In the genomic region with DNA sequence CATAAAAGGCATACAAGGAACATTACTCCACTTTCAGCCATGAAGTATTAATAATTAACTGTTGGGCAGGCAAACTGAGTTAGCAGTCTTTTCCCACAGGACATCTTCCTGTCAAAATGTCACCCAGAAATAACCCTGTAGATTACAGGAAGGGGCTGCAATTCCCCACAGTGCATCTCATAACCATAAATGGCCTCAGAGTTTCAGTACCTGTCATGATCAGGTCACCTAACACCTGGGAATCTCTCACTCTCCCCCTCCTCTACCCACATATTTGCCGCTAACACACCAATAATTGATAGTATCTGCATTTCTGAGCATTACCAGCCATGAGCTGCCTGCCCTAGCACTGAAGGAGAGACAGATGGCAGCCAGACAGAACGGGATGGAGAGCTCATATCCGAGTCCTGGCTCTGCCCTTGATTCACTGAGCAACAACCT, we compare ENCODE assay signal across 29 cellular contexts.
DNase-seq lines count a peak whose midpoint lies in the region; ATAC-seq and TF ChIP-seq lines count a peak whose summit lies in the region.
"Had no signal": no experiment of that assay in that cellular context is flagged by ENCODE, and none has a peak within 500 bp of the region (broad histone marks: within the 10 kb centered on the region; RNA-seq: fewer than 3 reads in every experiment).

No MANE protein-coding gene starts in this region.

- peaks cover 3 to 8% of the 10 kb centered on the region in 2 donors for H3K36me3 Mint-ChIP-seq in stimulated activated naive B cell treated with anti-CD40 and anti-IgM and Interleukin-4, amounts not matched to agents 10 μg/mL and 1 μg/mL and 100 μg/mL, for 72 hours
- H3K36me3 Mint-ChIP-seq: type B pancreatic cell, WTC11 had no signal

- peak; percentile 0 for DNase-seq in NCI-H748 (lab: John Stamatoyannopoulos, UW; ENCODE audit: unreplicated experiment)
- DNase-seq in NCI-H748 treated with DMSO at 0.1 percent for 48 hours (lab: John Stamatoyannopoulos, UW), result no peak
- DNase-seq in NCI-H69 (lab: John Stamatoyannopoulos, UW), result peak; percentile 16
- DNase-seq in kidney epithelial cell (ENCODE audit: low read depth), result peak; percentile 41
- DNase-seq in smooth muscle cell (lab: John Stamatoyannopoulos, UW; ENCODE audit: unreplicated experiment), result no peak
- DNase-seq in GM10266 (ENCODE audit: extremely low spot score), result no peak
- no peak for DNase-seq in stimulated activated naive B cell treated with anti-CD40 and anti-IgM and Interleukin-4, amounts not matched to agents 10 μg/mL and 1 μg/mL and 100 μg/mL, for 72 hours
- DNase-seq: 8988T; activated CD4-positive, alpha-beta memory T cell treated with anti-CD3 and anti-CD28 coated beads, Interleukin-2, amount 10 ng/mL, durations not matched to agents 7 days and 5 days; activated naive CD4-positive, alpha-beta T cell treated with Interleukin-2 at 50 U/mL for 16 hours; activated T-cell treated with anti-CD3 and anti-CD28 coated beads, Interleukin-2, amount 50 U/mL, for 1 hour; anterior cingulate cortex; DMS79; effector CD8-positive, alpha-beta T cell; GOT3; lower lobe of right lung; MV-4-11; NCI-H526 treated with DMSO at 0.1 percent for 48 hours; ovary; PC-9; stimulated activated CD4-positive, alpha-beta T cell treated with anti-CD3 and anti-CD28 coated beads, Interleukin-2, amount 100 ng/mL, for 48 hours; stimulated activated naive CD8-positive, alpha-beta T cell treated with anti-CD3 and anti-CD28 coated beads, Interleukin-15, amount 100 ng/mL, for 72 hours had no signal

- no peak for TF ChIP-seq CTCF in kidney epithelial cell (IDR thresholded peaks at IDR 0.05; ENCODE audit: insufficient read depth, low read length, poor library complexity, severe bottlenecking)
- TF ChIP-seq CTCF in smooth muscle cell (IDR thresholded peaks at IDR 0.05; ENCODE audit: borderline replicate concordance, insufficient read depth, poor library complexity, severe bottlenecking), result no peak
- TF ChIP-seq CTCF in GM10266 (IDR thresholded peaks at IDR 0.05; ENCODE audit: control insufficient read depth, insufficient read depth, low read depth, missing control alignments), result no peak

- no peaks in the 10 kb centered on the region for H3F3A ChIP-seq in smooth muscle cell (ENCODE audit: low read depth)

- H3K27me3 Mint-ChIP-seq in stimulated activated naive B cell treated with anti-CD40 and anti-IgM and Interleukin-4, amounts not matched to agents 10 μg/mL and 1 μg/mL and 100 μg/mL, for 72 hours, result no peaks in the 10 kb centered on the region
- H3K27me3 Mint-ChIP-seq: activated CD4-positive, alpha-beta memory T cell treated with anti-CD3 and anti-CD28 coated beads, Interleukin-2, amount 10 ng/mL, durations not matched to agents 7 days and 5 days; central memory CD8-positive, alpha-beta T cell; stimulated activated naive CD8-positive, alpha-beta T cell treated with anti-CD3 and anti-CD28 coated beads, Interleukin-15, amount 100 ng/mL, for 72 hours; type B pancreatic cell had no signal

- peaks cover 12% of the 10 kb centered on the region for H4K20me1 ChIP-seq in smooth muscle cell (ENCODE audit: low read depth)

- H3K4me1 ChIP-seq in smooth muscle cell (ENCODE audit: low read depth), result no peaks in the 10 kb centered on the region
- H3K4me1 ChIP-seq: lower lobe of right lung, SJSA1 had no signal

- H3K27ac Mint-ChIP-seq in stimulated activated naive B cell treated with anti-CD40 and anti-IgM and Interleukin-4, amounts not matched to agents 10 μg/mL and 1 μg/mL and 100 μg/mL, for 72 hours, result no peak overlapping the region
- H3K27ac Mint-ChIP-seq: activated CD4-positive, alpha-beta memory T cell treated with anti-CD3 and anti-CD28 coated beads, Interleukin-2, amount 10 ng/mL, durations not matched to agents 7 days and 5 days; stimulated activated naive CD8-positive, alpha-beta T cell treated with anti-CD3 and anti-CD28 coated beads, Interleukin-15, amount 100 ng/mL, for 72 hours; type B pancreatic cell; WTC11 had no signal

- peaks cover 0 to 4% of the 10 kb centered on the region in 2 donors for H3K9me3 Mint-ChIP-seq in stimulated activated naive B cell treated with anti-CD40 and anti-IgM and Interleukin-4, amounts not matched to agents 10 μg/mL and 1 μg/mL and 100 μg/mL, for 72 hours
- H3K9me3 Mint-ChIP-seq: activated CD4-positive, alpha-beta memory T cell treated with anti-CD3 and anti-CD28 coated beads, Interleukin-2, amount 10 ng/mL, durations not matched to agents 7 days and 5 days; central memory CD8-positive, alpha-beta T cell had no signal

- no peaks in the 10 kb centered on the region for H3K9me3 ChIP-seq in smooth muscle cell (replicated peaks; ENCODE audit: low read depth)
- H3K9me3 ChIP-seq: esophagus muscularis mucosa, lower lobe of right lung, ovary, SJSA1 had no signal

- H2AFZ ChIP-seq in smooth muscle cell (ENCODE audit: low read depth), result no peak overlapping the region
- H2AFZ ChIP-seq: PC-9 had no signal

- ATAC-seq in GM19035 (IDR thresholded peaks at IDR 0.05; ENCODE audit: unreplicated experiment), result no peak
- no peak for ATAC-seq in stimulated activated naive B cell treated with anti-CD40 and anti-IgM and Interleukin-4, amounts not matched to agents 10 μg/mL and 1 μg/mL and 100 μg/mL, for 72 hours (replicated peaks)
- ATAC-seq: lower lobe of right lung; stimulated activated naive CD8-positive, alpha-beta T cell treated with anti-CD3 and anti-CD28 coated beads, Interleukin-15, amount 100 ng/mL, for 72 hours; WTC11 had no signal

- no peak overlapping the region for H3K4me2 ChIP-seq in smooth muscle cell
- H3K4me2 ChIP-seq: KMS-11, PC-9 had no signal

- H3K27ac ChIP-seq in smooth muscle cell (ENCODE audit: low read depth), result no peak overlapping the region
- H3K27ac ChIP-seq: esophagus muscularis mucosa, KMS-11, lower lobe of right lung, ovary, PC-9, SJSA1 had no signal

- H3K4me3 ChIP-seq in kidney epithelial cell (ENCODE audit: low read depth, low read length) (no peak overlapping the region), smooth muscle cell (peak overlapping the region; percentile 8)
- H3K4me3 ChIP-seq: esophagus muscularis mucosa, lower lobe of right lung, ovary, PC-9, SJSA1 had no signal

- H3K4me3 Mint-ChIP-seq in stimulated activated naive B cell treated with anti-CD40 and anti-IgM and Interleukin-4, amounts not matched to agents 10 μg/mL and 1 μg/mL and 100 μg/mL, for 72 hours, result no peak overlapping the region
- H3K4me3 Mint-ChIP-seq: activated CD4-positive, alpha-beta memory T cell treated with anti-CD3 and anti-CD28 coated beads, Interleukin-2, amount 10 ng/mL, durations not matched to agents 7 days and 5 days; central memory CD8-positive, alpha-beta T cell; stimulated activated naive CD8-positive, alpha-beta T cell treated with anti-CD3 and anti-CD28 coated beads, Interleukin-15, amount 100 ng/mL, for 72 hours; type B pancreatic cell; WTC11 had no signal

- 88% methylated on average over 3 of the region's 3 CpGs for WGBS in smooth muscle cell (ENCODE audit: low lambda C conversion rate)

- H3K79me2 ChIP-seq in smooth muscle cell (ENCODE audit: low read depth), result no peaks in the 10 kb centered on the region

- H3K36me3 ChIP-seq in kidney epithelial cell (ENCODE audit: control insufficient read depth, insufficient read depth, low read length) (no peaks in the 10 kb centered on the region), smooth muscle cell (ENCODE audit: low read depth) (no peaks in the 10 kb centered on the region)
- H3K36me3 ChIP-seq: esophagus muscularis mucosa, lower lobe of right lung, ovary, SJSA1 had no signal

- H3K4me1 Mint-ChIP-seq in stimulated activated naive B cell treated with anti-CD40 and anti-IgM and Interleukin-4, amounts not matched to agents 10 μg/mL and 1 μg/mL and 100 μg/mL, for 72 hours, result peaks cover 0 to 14% of the 10 kb centered on the region in 2 donors
- H3K4me1 Mint-ChIP-seq: activated CD4-positive, alpha-beta memory T cell treated with anti-CD3 and anti-CD28 coated beads, Interleukin-2, amount 10 ng/mL, durations not matched to agents 7 days and 5 days; central memory CD8-positive, alpha-beta T cell; stimulated activated naive CD8-positive, alpha-beta T cell treated with anti-CD3 and anti-CD28 coated beads, Interleukin-15, amount 100 ng/mL, for 72 hours had no signal

- H3K27me3 ChIP-seq in kidney epithelial cell (ENCODE audit: control insufficient read depth, insufficient read depth, low read length) (no peaks in the 10 kb centered on the region), smooth muscle cell (ENCODE audit: low read depth) (no peaks in the 10 kb centered on the region)
- H3K27me3 ChIP-seq: esophagus muscularis mucosa, ovary, SJSA1 had no signal

- H3K9ac ChIP-seq in smooth muscle cell (ENCODE audit: low read depth), result no peak overlapping the region
- H3K9ac ChIP-seq: KMS-11 had no signal

Comparison
In these comparisons a context has a peak if more than half of its experiments do, and no peak if none do; other contexts are left out.
1. DNase-seq: peak in NCI-H748 (single experiment), NCI-H69 (single experiment) and kidney epithelial cell (single experiment); none in NCI-H748 treated with DMSO at 0.1 percent for 48 hours (single experiment), smooth muscle cell (single experiment), GM10266 (single experiment) and stimulated activated naive B cell treated with anti-CD40 and anti-IgM and Interleukin-4, amounts not matched to agents 10 μg/mL and 1 μg/mL and 100 μg/mL, for 72 hours (single experiment).